21 cellular contexts compared by ENCODE assay signal in genomic region chr10:11264481-11265044, GRCh38.
DNase-seq lines count a peak whose midpoint lies in the region; ATAC-seq lines count a peak whose summit lies in the region.
"Had no signal": no experiment of that assay in that cellular context is flagged by ENCODE, and none has a peak within 500 bp of the region (broad histone marks: within the 10 kb centered on the region; RNA-seq: fewer than 3 reads in every experiment).

No MANE protein-coding gene starts in this region.

- H3K27me3 Mint-ChIP-seq in T-helper 1 cell treated with Interleukin-12 subunit alpha and Interleukin-12 subunit beta and Interleukin-4 antibody, amounts not matched to agents 30 μg/mL and 1 μg/mL, for 36 hours (ENCODE audit: low read depth) = no peaks in the 10 kb centered on the region
- peaks cover 0 to 1% of the 10 kb centered on the region in 2 donors for H3K27me3 Mint-ChIP-seq in CD8-positive, alpha-beta memory T cell
- H3K27me3 Mint-ChIP-seq in activated T-helper 17 cell treated with anti-CD3 and anti-CD28 coated beads, Interleukin-2, amount 50 U/mL, for 72 hours = no peaks in the 10 kb centered on the region
- peaks cover 0 to 31% (median 19%) of the 10 kb centered on the region in 3 donors for H3K27me3 Mint-ChIP-seq in immature natural killer cell (ENCODE audit: low read depth in 3 of 3)
- H3K27me3 Mint-ChIP-seq: naive B cell had no signal

- H3K4me1 ChIP-seq in CD8-positive, alpha-beta memory T cell (ENCODE audit: insufficient read depth, low read length) = peaks cover 44% of the 10 kb centered on the region

- no peak overlapping the region for H3K27ac ChIP-seq in CD8-positive, alpha-beta memory T cell (ENCODE audit: low read depth, low read length)
- H3K27ac ChIP-seq: 22Rv1, hepatocyte, thoracic aorta had no signal

- H3K4me1 Mint-ChIP-seq in T-helper 1 cell treated with Interleukin-12 subunit alpha and Interleukin-12 subunit beta and Interleukin-4 antibody, amounts not matched to agents 30 μg/mL and 1 μg/mL, for 36 hours (ENCODE audit: low read depth) = peaks cover 51% of the 10 kb centered on the region
- peaks cover 86 to 96% (median 95%) of the 10 kb centered on the region in 3 donors for H3K4me1 Mint-ChIP-seq in CD8-positive, alpha-beta memory T cell
- H3K4me1 Mint-ChIP-seq in activated T-helper 17 cell treated with anti-CD3 and anti-CD28 coated beads, Interleukin-2, amount 50 U/mL, for 72 hours = peaks cover 68% of the 10 kb centered on the region
- H3K4me1 Mint-ChIP-seq in immature natural killer cell = peaks cover 84 to 97% of the 10 kb centered on the region in 2 donors

- no peak for DNase-seq in T-helper 1 cell
- DNase-seq in CD8-positive, alpha-beta memory T cell = no peak
- no peak for DNase-seq in immature natural killer cell
- DNase-seq in NCI-H128 (lab: John Stamatoyannopoulos, UW; ENCODE audit: unreplicated experiment) = no peak
- DNase-seq: DMS 273 treated with DMSO at 0.1 percent for 48 hours; endodermal cell; GDM1; naive B cell; NCI-H2081; NCI-H524 treated with DMSO at 0.1 percent for 48 hours; stimulated activated CD4-positive, alpha-beta T cell treated with anti-CD3 and anti-CD28 coated beads, Interleukin-4, amount 100 ng/mL, for 4 hours; T1000 had no signal

- no peaks in the 10 kb centered on the region for H3K27me3 ChIP-seq in CD8-positive, alpha-beta memory T cell (ENCODE audit: insufficient read depth, low read length, poor library complexity, severe bottlenecking)
- H3K27me3 ChIP-seq: hepatocyte had no signal

- H3K36me3 Mint-ChIP-seq in T-helper 1 cell treated with Interleukin-12 subunit alpha and Interleukin-12 subunit beta and Interleukin-4 antibody, amounts not matched to agents 30 μg/mL and 1 μg/mL, for 36 hours (ENCODE audit: low read depth) = peaks cover 56% of the 10 kb centered on the region
- peaks cover 5 to 94% (median 16%) of the 10 kb centered on the region in 3 donors for H3K36me3 Mint-ChIP-seq in CD8-positive, alpha-beta memory T cell
- no peaks in the 10 kb centered on the region for H3K36me3 Mint-ChIP-seq in activated T-helper 17 cell treated with anti-CD3 and anti-CD28 coated beads, Interleukin-2, amount 50 U/mL, for 72 hours (ENCODE audit: low read depth)
- H3K36me3 Mint-ChIP-seq in immature natural killer cell = peaks cover 0 to 66% (median 47%) of the 10 kb centered on the region in 3 donors

- H3K27ac Mint-ChIP-seq in T-helper 1 cell treated with Interleukin-12 subunit alpha and Interleukin-12 subunit beta and Interleukin-4 antibody, amounts not matched to agents 30 μg/mL and 1 μg/mL, for 36 hours = peak overlapping the region; percentile 26
- peak overlapping the region in 7 of 8 donors; percentile 19 to 95 (median 75) for H3K27ac Mint-ChIP-seq in CD8-positive, alpha-beta memory T cell
- peak overlapping the region; percentile 83 for H3K27ac Mint-ChIP-seq in activated T-helper 17 cell treated with anti-CD3 and anti-CD28 coated beads, Interleukin-2, amount 50 U/mL, for 72 hours
- H3K27ac Mint-ChIP-seq in immature natural killer cell = peak overlapping the region; percentile 64 to 88 (median 76)
- H3K27ac Mint-ChIP-seq: endodermal cell, progenitor cell of endocrine pancreas had no signal

- POLR2A ChIA-PET in CD8-positive, alpha-beta memory T cell (lab: Charles Lee) = no interaction called here

- H3K4me3 Mint-ChIP-seq in T-helper 1 cell treated with Interleukin-12 subunit alpha and Interleukin-12 subunit beta and Interleukin-4 antibody, amounts not matched to agents 30 μg/mL and 1 μg/mL, for 36 hours = no peak overlapping the region
- peak overlapping the region in 4 of 7 donors; percentile 6 to 42 (median 31) for H3K4me3 Mint-ChIP-seq in CD8-positive, alpha-beta memory T cell
- peak overlapping the region; percentile 34 for H3K4me3 Mint-ChIP-seq in activated T-helper 17 cell treated with anti-CD3 and anti-CD28 coated beads, Interleukin-2, amount 50 U/mL, for 72 hours
- peak overlapping the region in 3 of 5 donors; percentile 4 to 43 (median 31) for H3K4me3 Mint-ChIP-seq in immature natural killer cell
- H3K4me3 Mint-ChIP-seq: endodermal cell had no signal

- ATAC-seq in activated T-helper 17 cell treated with anti-CD3 and anti-CD28 coated beads, Interleukin-2, amount 50 U/mL, for 72 hours (replicated peaks) = peak; percentile 32
- ATAC-seq in HG03196 (IDR thresholded peaks at IDR 0.05; ENCODE audit: unreplicated experiment) (no peak), GM21526 (IDR thresholded peaks at IDR 0.05; ENCODE audit: low FRiP score, unreplicated experiment) (no peak)

- CTCF ChIA-PET in CD8-positive, alpha-beta memory T cell (lab: Charles Lee) = interaction anchor here (0.7 to 1.1 kb wide), 3 partner anchors 27 to 120 kb away, joined by 3 read pairs; no protein-coding TSS in a partner anchor

- no peak overlapping the region for H3K4me3 ChIP-seq in CD8-positive, alpha-beta memory T cell (ENCODE audit: low read length)
- H3K4me3 ChIP-seq: hepatocyte, skin epidermis, thoracic aorta had no signal

- no peaks in the 10 kb centered on the region for H3K9me3 ChIP-seq in CD8-positive, alpha-beta memory T cell (ENCODE audit: low read length)
- H3K9me3 ChIP-seq: thoracic aorta had no signal

- peaks cover 59% of the 10 kb centered on the region for H3K36me3 ChIP-seq in CD8-positive, alpha-beta memory T cell (ENCODE audit: insufficient read depth, low read length)
- H3K36me3 ChIP-seq: thoracic aorta had no signal

- H3K9me3 Mint-ChIP-seq in T-helper 1 cell treated with Interleukin-12 subunit alpha and Interleukin-12 subunit beta and Interleukin-4 antibody, amounts not matched to agents 30 μg/mL and 1 μg/mL, for 36 hours = no peaks in the 10 kb centered on the region
- no peaks in the 10 kb centered on the region for H3K9me3 Mint-ChIP-seq in CD8-positive, alpha-beta memory T cell
- H3K9me3 Mint-ChIP-seq in activated T-helper 17 cell treated with anti-CD3 and anti-CD28 coated beads, Interleukin-2, amount 50 U/mL, for 72 hours = no peaks in the 10 kb centered on the region
- no peaks in the 10 kb centered on the region for H3K9me3 Mint-ChIP-seq in immature natural killer cell
- H3K9me3 Mint-ChIP-seq: endodermal cell, naive B cell had no signal

Comparison
In these comparisons a context has a peak if more than half of its experiments do, and no peak if none do; other contexts are left out.
1. H3K27ac Mint-ChIP-seq: peak in every context shown above with its lines; median percentile 83 in activated T-helper 17 cell treated with anti-CD3 and anti-CD28 coated beads, Interleukin-2, amount 50 U/mL, for 72 hours; 76 in immature natural killer cell; 75 in CD8-positive, alpha-beta memory T cell; 26 in T-helper 1 cell treated with Interleukin-12 subunit alpha and Interleukin-12 subunit beta and Interleukin-4 antibody, amounts not matched to agents 30 μg/mL and 1 μg/mL, for 36 hours.